Comparison of ENCODE assay signal across 22 cellular contexts in the genomic region with DNA sequence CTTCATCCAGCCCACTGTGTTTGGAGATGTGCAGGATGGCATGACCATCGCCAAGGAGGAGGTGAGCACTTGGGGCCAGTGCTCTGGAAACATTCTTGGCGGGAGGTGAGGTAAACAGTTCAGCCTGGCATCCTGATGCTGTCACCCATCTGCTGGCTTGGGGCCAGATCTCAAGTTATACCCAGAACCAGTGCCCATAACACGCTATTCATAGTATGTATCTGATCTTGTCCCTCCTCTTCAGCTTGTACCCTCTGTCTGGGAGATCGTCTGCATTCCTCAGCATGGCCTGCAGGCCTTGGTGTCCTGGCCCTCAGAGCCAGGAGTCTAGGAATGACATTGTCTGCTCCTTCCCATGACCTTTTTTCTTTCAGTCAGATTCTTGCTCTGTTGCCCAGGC. TPM values are rescaled to one million over a fixed set of nuclear protein-coding genes. Genes with fewer than 3 reads are reported as not detected.
A peak's percentile ranks its signal among the peaks of the same experiment; 100 is the strongest.
DNase-seq lines count a peak whose midpoint lies in the region; ATAC-seq, FAIRE-seq and TF ChIP-seq lines count a peak whose summit lies in the region.
"Had no signal": no experiment of that assay in that cellular context is flagged by ENCODE, and none has a peak within 500 bp of the region (broad histone marks: within the 10 kb centered on the region; RNA-seq: fewer than 3 reads in every experiment).

No MANE protein-coding gene starts in this region.

- no peak for FAIRE-seq in RCC 7860 (lab: Jason Lieb, UNC)
- FAIRE-seq: GM12878 had no signal

- no peaks in the 10 kb centered on the region for H3K4me1 Mint-ChIP-seq in nephron progenitor cell
- H3K4me1 Mint-ChIP-seq in chondrocyte (ENCODE audit: low read depth) = no peaks in the 10 kb centered on the region
- no peaks in the 10 kb centered on the region for H3K4me1 Mint-ChIP-seq in activated CD4-positive, alpha-beta memory T cell treated with anti-CD3 and anti-CD28 coated beads for 36 hours (ENCODE audit: low read depth)
- H3K4me1 Mint-ChIP-seq: CD4-positive, alpha-beta memory T cell; IgD-negative memory B cell had no signal

- CTCF ChIA-PET in activated CD4-positive, alpha-beta memory T cell treated with anti-CD3 and anti-CD28 coated beads for 36 hours (lab: Charles Lee) = interaction anchor here (0.6 kb wide), 1 partner anchor 1377 kb away, joined by 3 read pairs; no protein-coding TSS in a partner anchor

- no peak for TF ChIP-seq CTCF in nephron progenitor cell (IDR thresholded peaks at IDR 0.05)
- no peak for TF ChIP-seq CTCF in chondrocyte (IDR thresholded peaks at IDR 0.05)
- no peak for TF ChIP-seq CTCF in breast epithelium (IDR thresholded peaks at IDR 0.05)

- POLR2A ChIA-PET in activated CD4-positive, alpha-beta memory T cell treated with anti-CD3 and anti-CD28 coated beads for 36 hours (lab: Charles Lee) = no interaction called here

- H3K4me3 ChIP-seq in right cardiac atrium (ENCODE audit: low read length) (no peak overlapping the region), breast epithelium (no peak overlapping the region)
- H3K4me3 ChIP-seq: GM12878 had no signal

- DNase-seq in Caki2 (ENCODE audit: low read depth) (peak; percentile 60), RCC 7860 (ENCODE audit: low spot score) (peak; percentile 16), right cardiac atrium (no peak), nephron progenitor cell (no peak), chondrocyte (ENCODE audit: low spot score) (no peak), UCSD-AML1 (lab: John Stamatoyannopoulos, UW; ENCODE audit: unreplicated experiment) (no peak), breast epithelium (ENCODE audit: low spot score in 2 of 2) (no peak)
- no peak for DNase-seq in activated CD4-positive, alpha-beta memory T cell treated with anti-CD3 and anti-CD28 coated beads for 36 hours
- DNase-seq: Caco-2; CD4-positive, alpha-beta memory T cell; DND-41; Kasumi-1; NCI-H1694; NCI-H2081; NCI-H2171; NCI-H446; NCI-H526; SIG-M5; SK-N-SH had no signal

- intact Hi-C loops in right cardiac atrium (cut with DNase I) = no loop called here
- intact Hi-C loops in activated CD4-positive, alpha-beta memory T cell treated with anti-CD3 and anti-CD28 coated beads for 36 hours (cut with micrococcal nuclease) = no loop called here
- intact Hi-C loops in breast epithelium (cut with DNase I; ENCODE audit: low total_unique reads) = loop anchor here (5.0 kb wide), 1 partner anchor 51 kb away; no protein-coding TSS in a partner anchor

- H3K4me1 ChIP-seq in right cardiac atrium (ENCODE audit: control insufficient read depth, insufficient read depth, low read length) = no peaks in the 10 kb centered on the region
- H3K4me1 ChIP-seq in breast epithelium = no peaks in the 10 kb centered on the region
- H3K4me1 ChIP-seq: Caco-2 had no signal

- TF ChIP-seq POLR2A in breast epithelium (IDR thresholded peaks at IDR 0.05) = no peak

- H3K27ac Mint-ChIP-seq in nephron progenitor cell (peak overlapping the region; percentile 23), chondrocyte (ENCODE audit: unreplicated experiment) (no peak overlapping the region)
- H3K27ac Mint-ChIP-seq in activated CD4-positive, alpha-beta memory T cell treated with anti-CD3 and anti-CD28 coated beads for 36 hours = no peak overlapping the region
- H3K27ac Mint-ChIP-seq: CD4-positive, alpha-beta memory T cell had no signal

- no peaks in the 10 kb centered on the region for H3K9me3 Mint-ChIP-seq in nephron progenitor cell
- H3K9me3 Mint-ChIP-seq in chondrocyte (ENCODE audit: low read depth) = no peaks in the 10 kb centered on the region
- no peaks in the 10 kb centered on the region for H3K9me3 Mint-ChIP-seq in activated CD4-positive, alpha-beta memory T cell treated with anti-CD3 and anti-CD28 coated beads for 36 hours
- H3K9me3 Mint-ChIP-seq: CD4-positive, alpha-beta memory T cell; IgD-negative memory B cell had no signal

- 72% methylated on average over 4 of the region's 4 CpGs for WGBS in right cardiac atrium

- peak overlapping the region; percentile 47 for H3K27ac ChIP-seq in right cardiac atrium (ENCODE audit: low read length)
- H3K27ac ChIP-seq in breast epithelium = no peak overlapping the region

- H3K27me3 Mint-ChIP-seq in nephron progenitor cell (ENCODE audit: low read depth, poor library complexity) (peaks cover 4% of the 10 kb centered on the region), chondrocyte (ENCODE audit: low read depth) (no peaks in the 10 kb centered on the region)
- H3K27me3 Mint-ChIP-seq in activated CD4-positive, alpha-beta memory T cell treated with anti-CD3 and anti-CD28 coated beads for 36 hours = no peaks in the 10 kb centered on the region
- H3K27me3 Mint-ChIP-seq: CD4-positive, alpha-beta memory T cell; IgD-negative memory B cell had no signal

- H3K27me3 ChIP-seq in right cardiac atrium (ENCODE audit: control insufficient read depth, insufficient read depth) (no peaks in the 10 kb centered on the region), breast epithelium (no peaks in the 10 kb centered on the region)

- peak; percentile 56 to 84 for ATAC-seq in right cardiac atrium
- ATAC-seq: GM12878 had no signal

- H3K4me3 Mint-ChIP-seq in nephron progenitor cell (no peak overlapping the region), chondrocyte (ENCODE audit: unreplicated experiment) (no peak overlapping the region)
- no peak overlapping the region for H3K4me3 Mint-ChIP-seq in activated CD4-positive, alpha-beta memory T cell treated with anti-CD3 and anti-CD28 coated beads for 36 hours
- H3K4me3 Mint-ChIP-seq: IgD-negative memory B cell had no signal

- no peaks in the 10 kb centered on the region for H3K36me3 ChIP-seq in breast epithelium

- H3K9me3 ChIP-seq in right cardiac atrium (ENCODE audit: control insufficient read depth, low read length) (no peaks in the 10 kb centered on the region), breast epithelium (no peaks in the 10 kb centered on the region)
- H3K9me3 ChIP-seq: Caco-2, SK-N-SH had no signal

- H3K36me3 Mint-ChIP-seq in nephron progenitor cell (ENCODE audit: low read depth) = peaks cover 58% of the 10 kb centered on the region
- H3K36me3 Mint-ChIP-seq in chondrocyte (ENCODE audit: low read depth) = peaks cover 20% of the 10 kb centered on the region
- no peaks in the 10 kb centered on the region for H3K36me3 Mint-ChIP-seq in activated CD4-positive, alpha-beta memory T cell treated with anti-CD3 and anti-CD28 coated beads for 36 hours
- H3K36me3 Mint-ChIP-seq: CD4-positive, alpha-beta memory T cell had no signal

- in situ Hi-C loops in Caki2 (cut with HindIII; ENCODE audit: low pct_unique_long_range_greater_than_20kb, low sequenced_read_pairs) = no loop called here

RNA-seq across cellular contexts. Expression of gene ALDH2, which starts 31.4 kb away (rescaled TPM):
- total RNA-seq in Caki2 (2014; rRNA removed; shearing (Covaris generic); ENCODE audit: low replicate concordance) = 176 and 178 TPM in 2 replicates
- total RNA-seq in right cardiac atrium (100 to 1,000 TPM; 307 to 423 (median 349) TPM), chondrocyte (42.0 to 73.8 TPM (median 73.3 TPM) in 3 replicates), breast epithelium (100 to 1,000 TPM in 1 of 3 donors, 10 to 100 TPM in 2; 56.4 to 433 (median 63.4) TPM)
- polyA plus RNA-seq in right cardiac atrium = 284 TPM
- total RNA-seq in activated CD4-positive, alpha-beta memory T cell treated with anti-CD3 and anti-CD28 coated beads for 36 hours = 1 to 10 TPM; 1.9 to 3.1 TPM
- total RNA-seq: MCF 10A had no signal

RNA-seq across cellular contexts. Expression of gene MAPKAPK5, which starts 43.8 kb away (rescaled TPM):
- total RNA-seq in Caki2 (2014; rRNA removed; shearing (Covaris generic); ENCODE audit: low replicate concordance) = 19.1 and 50.8 TPM in 2 replicates
- total RNA-seq in right cardiac atrium (10 to 100 TPM; 26.4 to 35.0 (median 28.5) TPM), chondrocyte (30.1 to 31.9 TPM (median 31.6 TPM) in 3 replicates), breast epithelium (10 to 100 TPM; 38.2 to 59.7 (median 40.0) TPM)
- polyA plus RNA-seq in right cardiac atrium = 12.6 TPM
- total RNA-seq in activated CD4-positive, alpha-beta memory T cell treated with anti-CD3 and anti-CD28 coated beads for 36 hours = 10 to 100 TPM; 53.7 to 53.9 TPM

Comparison
In these comparisons a context has a peak if more than half of its experiments do, and no peak if none do; other contexts are left out.
1. DNase-seq: peak in Caki2 (single experiment) and RCC 7860 (single experiment); none in right cardiac atrium (0 of 3), nephron progenitor cell (single experiment), chondrocyte (single experiment), activated CD4-positive, alpha-beta memory T cell treated with anti-CD3 and anti-CD28 coated beads for 36 hours (single experiment), UCSD-AML1 (single experiment) and breast epithelium (0 of 2).
2. RNA of gene ALDH2, which starts 31.4 kb away (total RNA-seq): 307 to 423 TPM in right cardiac atrium, 176 to 178 TPM in Caki2, 42.0 to 73.8 TPM in chondrocyte and 56.4 to 433 TPM in breast epithelium; 1.9 to 3.1 TPM in activated CD4-positive, alpha-beta memory T cell treated with anti-CD3 and anti-CD28 coated beads for 36 hours; every median in the first group is over 10 times any median in the second.